ENCODE assay signal across 18 cellular contexts in genomic region chr17:12548558-12548957, GRCh38.
DNase-seq lines count a peak whose midpoint lies in the region; ATAC-seq and TF ChIP-seq lines count a peak whose summit lies in the region.
"Had no signal": no experiment of that assay in that cellular context is flagged by ENCODE, and none has a peak within 500 bp of the region (broad histone marks: within the 10 kb centered on the region; RNA-seq: fewer than 3 reads in every experiment).

No MANE protein-coding gene starts in this region.

- H2AFZ ChIP-seq in IMR-90 (replicated peaks; ENCODE audit: low read length, poor library complexity) = no peak overlapping the region

- H3K23ac ChIP-seq in IMR-90 (ENCODE audit: low read depth, low read length) = peak overlapping the region; percentile 21; the same call in 1 of the 2 replicates

- no CpG with 5 or more reads among the region's 4 CpGs for WGBS in IMR-90 (ENCODE audit: extremely low coverage in 2 of 2, insufficient read length in 1 of 2), 2 experiments

- no peak overlapping the region for H3K56ac ChIP-seq in IMR-90 (ENCODE audit: extremely low read depth, insufficient read depth, low read length)

- H4K20me1 ChIP-seq in IMR-90 (ENCODE audit: insufficient read depth, low read length) = no peaks in the 10 kb centered on the region

- dilution Hi-C loops in IMR-90 (cut with HindIII; ENCODE audit: low sequenced_read_pairs, unreplicated experiment) = no loop called here

- H2BK15ac ChIP-seq in IMR-90 (ENCODE audit: low read depth, low read length) = peak overlapping the region; percentile 72; the same call in 2 of the 3 replicates

- CTCF ChIA-PET in IMR-90 (lab: Yijun Ruan, JAX) = interaction anchor here (1.6 kb wide), 1 partner anchor 118 kb away, joined by 9 read pairs; no protein-coding TSS in a partner anchor

- H3K27ac Mint-ChIP-seq in chondrocyte (ENCODE audit: unreplicated experiment) (peak overlapping the region; percentile 96), progenitor cell of endocrine pancreas (peak overlapping the region; percentile 25)

- peak overlapping the region; percentile 62; the same call in 1 of the 2 replicates for H3K18ac ChIP-seq in IMR-90 (ENCODE audit: low read depth, low read length)

- no peaks in the 10 kb centered on the region for H3K27me3 Mint-ChIP-seq in chondrocyte (ENCODE audit: low read depth)
- H3K27me3 Mint-ChIP-seq in progenitor cell of endocrine pancreas = peaks cover 3% of the 10 kb centered on the region
- H3K27me3 Mint-ChIP-seq: CD4-positive, CD25-positive, alpha-beta regulatory T cell had no signal

- H4K91ac ChIP-seq in IMR-90 (ENCODE audit: insufficient read depth, low read depth, low read length) = peak overlapping the region; percentile 55

- in situ Hi-C loops in IMR-90 (cut with MboI; ENCODE audit: low sequenced_read_pairs) = loop anchor here (5.0 to 10.0 kb wide), 2 partner anchors 119 to 294 kb away; partner anchors contain the start of gene MYOCD

- peak overlapping the region; percentile 23 to 67; a peak in 3 of 4 replicates for H4K8ac ChIP-seq in IMR-90 (ENCODE audit: low read depth in 2 of 2, low read length in 2 of 2)

- H3K9me3 Mint-ChIP-seq in chondrocyte (ENCODE audit: low read depth) (no peaks in the 10 kb centered on the region), progenitor cell of endocrine pancreas (ENCODE audit: low read depth) (no peaks in the 10 kb centered on the region)

- no peak overlapping the region for H3K27ac ChIP-seq in IMR-90 (ENCODE audit: insufficient read depth, low read length)
- peak overlapping the region; percentile 79 to 81 for H3K27ac ChIP-seq in tibial artery

- H4K5ac ChIP-seq in IMR-90 (ENCODE audit: low read depth, low read length) = peak overlapping the region; percentile 52; the same call in 1 of the 2 replicates

- H3K4me1 ChIP-seq in IMR-90 (ENCODE audit: control insufficient read depth, insufficient read depth, low read length) (peaks cover 4% of the 10 kb centered on the region; the same call in 1 of the 2 replicates), tibial artery (peaks cover 0 to 60% (median 7%) of the 10 kb centered on the region in 4 donors)

- TF ChIP-seq POLR2A in IMR-90 (IDR thresholded peaks at IDR 0.05; ENCODE audit: low read depth, low read length) = no peak

- intact Hi-C loops in IMR-90 (cut with micrococcal nuclease) (loop anchor here (5.0 kb wide), 1 partner anchor 366 kb away; no protein-coding TSS in a partner anchor), tibial artery (cut with DNase I; ENCODE audit: low total_unique reads) (loop anchor here (5.0 kb wide), 3 partner anchors 119 to 454 kb away; partner anchors contain the start of gene MYOCD)

- no TSS peak for BruUV-seq in IMR-90 (replicated peaks; lab: Mats Ljungman, UMichigan)

- no peaks in the 10 kb centered on the region for H3K36me3 Mint-ChIP-seq in chondrocyte (ENCODE audit: low read depth)
- H3K36me3 Mint-ChIP-seq in progenitor cell of endocrine pancreas (ENCODE audit: insufficient read depth) = no peaks in the 10 kb centered on the region
- H3K36me3 Mint-ChIP-seq: CD4-positive, CD25-positive, alpha-beta regulatory T cell had no signal

- H3K4ac ChIP-seq in IMR-90 (ENCODE audit: low read depth, low read length) = peak overlapping the region; percentile 46

- peak overlapping the region; percentile 90 for H2BK20ac ChIP-seq in IMR-90 (ENCODE audit: low read depth, low read length)

- peak overlapping the region; percentile 63 for H3K14ac ChIP-seq in IMR-90 (replicated peaks; ENCODE audit: low read depth, low read length)

- peak overlapping the region; percentile 76 for H2BK5ac ChIP-seq in IMR-90 (ENCODE audit: low read depth, low read length, poor library complexity, severe bottlenecking)

- H2BK120ac ChIP-seq in IMR-90 (ENCODE audit: low read depth, low read length) = peak overlapping the region; percentile 87

- H3K4me3 Mint-ChIP-seq in chondrocyte (ENCODE audit: unreplicated experiment) (no peak overlapping the region), progenitor cell of endocrine pancreas (ENCODE audit: low read depth) (no peak overlapping the region)
- H3K4me3 Mint-ChIP-seq: CD4-positive, CD25-positive, alpha-beta regulatory T cell had no signal

- no peaks in the 10 kb centered on the region for H3K36me3 ChIP-seq in IMR-90 (ENCODE audit: control insufficient read depth, insufficient read depth, low read length)
- H3K36me3 ChIP-seq in tibial artery = no peaks in the 10 kb centered on the region
- H3K36me3 ChIP-seq: MG63 had no signal

- H3K9me3 ChIP-seq in IMR-90 (ENCODE audit: control insufficient read depth, insufficient read depth, low read length) (no peaks in the 10 kb centered on the region), tibial artery (no peaks in the 10 kb centered on the region)
- H3K9me3 ChIP-seq: MG63 had no signal

- peak overlapping the region; percentile 29; the same call in 1 of the 2 replicates for H2AK5ac ChIP-seq in IMR-90 (ENCODE audit: low read depth, low read length)

- H3K4me3 ChIP-seq in IMR-90 (ENCODE audit: insufficient read depth, low read depth, low read length) (no peak overlapping the region), tibial artery (no peak overlapping the region)
- H3K4me3 ChIP-seq: MG63 had no signal

- ATAC-seq in IMR-90 (ENCODE audit: low read depth) (no peak), GM19397 (IDR thresholded peaks at IDR 0.05; ENCODE audit: unreplicated experiment) (no peak)
- no peak for ATAC-seq in stimulated activated naive CD8-positive, alpha-beta T cell treated with anti-CD3 and anti-CD28 coated beads, Interleukin-15, Interleukin-2, amounts not matched to agents 100 U/mL and 50 U/mL, for 24 hours
- ATAC-seq: Panc1 had no signal

- POLR2A ChIA-PET in IMR-90 (lab: Charles Lee; ENCODE audit: unreplicated experiment) = no interaction called here

- 0 out of 4 replicates have a peak, but pooled peaks cover 0 to 4% of the 10 kb centered on the region in 2 experiments for H3K79me1 ChIP-seq in IMR-90 (ENCODE audit: low read depth in 1 of 2, low read length in 2 of 2)

- H3K4me1 Mint-ChIP-seq in chondrocyte (ENCODE audit: low read depth) (peaks cover 37% of the 10 kb centered on the region), progenitor cell of endocrine pancreas (ENCODE audit: low read depth) (peaks cover 14% of the 10 kb centered on the region)
- H3K4me1 Mint-ChIP-seq: CD4-positive, CD25-positive, alpha-beta regulatory T cell had no signal

- H3K9me1 ChIP-seq in IMR-90 (ENCODE audit: insufficient read depth, low read length) = 0 out of 2 replicates have a peak, but pooled peaks cover 2% of the 10 kb centered on the region

- no peak for TF ChIP-seq RAD21 in IMR-90 (IDR thresholded peaks at IDR 0.05; ENCODE audit: low read length)

- TF ChIP-seq CTCF in IMR-90 (conservative IDR thresholded peaks at IDR 0.05; ENCODE audit: low read depth, low read length) (no peak), chondrocyte (IDR thresholded peaks at IDR 0.05) (peak; percentile 2), progenitor cell of endocrine pancreas (IDR thresholded peaks at IDR 0.05; ENCODE audit: unreplicated experiment) (no peak), tibial artery (IDR thresholded peaks at IDR 0.05) (no peak)

- no peak overlapping the region for H2AK9ac ChIP-seq in IMR-90 (replicated peaks; ENCODE audit: low read depth, low read length, poor library complexity)

- H3K4me2 ChIP-seq in IMR-90 (ENCODE audit: low read depth, low read length) = no peak overlapping the region

- no peaks in the 10 kb centered on the region for H3K27me3 ChIP-seq in IMR-90 (ENCODE audit: control insufficient read depth, insufficient read depth, low read length)
- no peaks in the 10 kb centered on the region for H3K27me3 ChIP-seq in tibial artery
- H3K27me3 ChIP-seq: MG63 had no signal

- DNase-seq in IMR-90 = no peak
- DNase-seq in chondrocyte (ENCODE audit: low spot score) = no peak
- no peak for DNase-seq in progenitor cell of endocrine pancreas (ENCODE audit: low spot score, unreplicated experiment)
- no peak for DNase-seq in tibial artery
- DNase-seq in stimulated activated naive CD8-positive, alpha-beta T cell treated with anti-CD3 and anti-CD28 coated beads, Interleukin-15, Interleukin-2, amounts not matched to agents 100 U/mL and 50 U/mL, for 24 hours = no peak
- DNase-seq in activated CD8-positive, alpha-beta memory T cell treated with anti-CD3 and anti-CD28 coated beads, Interleukin-2, amount 50 U/mL, for 48 hours = no peak
- DNase-seq: ACHN; CD4-positive, CD25-positive, alpha-beta regulatory T cell; DMS53; H7; KG1; MG63; NCI-H1105; NCI-H1930; NCI-H2171; NCI-H774 had no signal

- H3K9ac ChIP-seq in IMR-90 (ENCODE audit: low read depth, low read length) = no peak overlapping the region

TF ChIP-seq in IMR-90, 13 proteins besides CTCF, POLR2A, EP300 and RAD21:
- TF ChIP-seq USF2 (IDR thresholded peaks at IDR 0.05; ENCODE audit: low read depth, low read length) = no peak
- no peak for TF ChIP-seq MAFK (IDR thresholded peaks at IDR 0.05; ENCODE audit: low read depth, low read length)
- TF ChIP-seq MAZ (IDR thresholded peaks at IDR 0.05; ENCODE audit: borderline replicate concordance, low read depth, low read length) = no peak
- TF ChIP-seq BHLHE40 (IDR thresholded peaks at IDR 0.05; ENCODE audit: low read depth, low read length) = no peak
- TF ChIP-seq RFX5 (IDR thresholded peaks at IDR 0.05; ENCODE audit: low read depth, low read length) = no peak
- no peak for TF ChIP-seq ELK1 (IDR thresholded peaks at IDR 0.05; ENCODE audit: borderline replicate concordance, low read depth, low read length)
- no peak for TF ChIP-seq MXI1 (IDR thresholded peaks at IDR 0.05; ENCODE audit: borderline replicate concordance, low read depth, low read length)
